In genomic region chr18:9066358-9066757, GRCh38 we compare ENCODE assay signal across 10 cellular contexts. TPM values are rescaled to one million over a fixed set of nuclear protein-coding genes. Genes with fewer than 3 reads are reported as not detected.
DNase-seq lines count a peak whose midpoint lies in the region; ATAC-seq, FAIRE-seq and TF ChIP-seq lines count a peak whose summit lies in the region.
"Had no signal": no experiment of that assay in that cellular context is flagged by ENCODE, and none has a peak within 500 bp of the region (broad histone marks: within the 10 kb centered on the region; RNA-seq: fewer than 3 reads in every experiment).

No MANE protein-coding gene starts in this region.

- TF ChIP-seq CTCF in GM13976 (IDR thresholded peaks at IDR 0.05; ENCODE audit: borderline replicate concordance, control extremely low read depth, extremely low read depth, insufficient read depth, missing control alignments) (no peak), natural killer cell (IDR thresholded peaks at IDR 0.05) (no peak), D721Med (IDR thresholded peaks at IDR 0.05; ENCODE audit: insufficient read depth, missing control alignments) (no peak)

- in situ Hi-C loops in GM13976 (cut with MboI; ENCODE audit: low sequenced_read_pairs, unreplicated experiment) = no loop called here

- no peaks in the 10 kb centered on the region for H3K36me3 Mint-ChIP-seq in natural killer cell

- H3K9me3 Mint-ChIP-seq in natural killer cell = no peaks in the 10 kb centered on the region

- H3K27ac Mint-ChIP-seq in natural killer cell = no peak overlapping the region
- H3K27ac Mint-ChIP-seq: activated naive CD8-positive, alpha-beta T cell had no signal

- peaks cover 0 to 4% of the 10 kb centered on the region in 2 donors for H3K4me1 Mint-ChIP-seq in natural killer cell

- FAIRE-seq in D721Med (lab: Jason Lieb, UNC) = no peak
- FAIRE-seq: urothelium cell line had no signal

- ATAC-seq in GM19463 (IDR thresholded peaks at IDR 0.05; ENCODE audit: unreplicated experiment) = peak; percentile 29
- ATAC-seq in HG02938 (IDR thresholded peaks at IDR 0.05; ENCODE audit: unreplicated experiment) = peak; percentile 31
- no peak for ATAC-seq in natural killer cell

- H3K27me3 Mint-ChIP-seq in natural killer cell (ENCODE audit: low read depth in 2 of 2) = peaks cover 0 to 8% of the 10 kb centered on the region in 2 donors

- peak; percentile 46 for DNase-seq in GM13976 (ENCODE audit: low spot score)
- DNase-seq in RPMI8226 = peak; percentile 96
- no peak for DNase-seq in activated gamma-delta T cell (lab: John Stamatoyannopoulos, UW)
- DNase-seq in natural killer cell = no peak
- no peak for DNase-seq in D721Med (ENCODE audit: insufficient read length, low spot score)
- DNase-seq in cerebellum (ENCODE audit: low spot score) = no peak

- intact Hi-C loops in natural killer cell (cut with micrococcal nuclease) = no loop called here

- H3K4me3 Mint-ChIP-seq in natural killer cell = no peak overlapping the region
- H3K4me3 Mint-ChIP-seq: activated naive CD8-positive, alpha-beta T cell had no signal

RNA-seq across cellular contexts. Expression of gene NDUFV2, which starts 36.1 kb away (rescaled TPM):
- total RNA-seq in natural killer cell = 100 to 1,000 TPM; 137 to 188 (median 154) TPM
- total RNA-seq in cerebellum = 80.8 TPM

Comparison
In these comparisons a context has a peak if more than half of its experiments do, and no peak if none do; other contexts are left out.
1. DNase-seq: peak in GM13976 (single experiment) and RPMI8226 (single experiment); none in activated gamma-delta T cell (single experiment), natural killer cell (single experiment), D721Med (single experiment) and cerebellum (single experiment).
2. ATAC-seq: peak in GM19463 (single experiment) and HG02938 (single experiment); none in natural killer cell (0 of 3).